9 cellular contexts compared by ENCODE assay signal in the genomic region with DNA sequence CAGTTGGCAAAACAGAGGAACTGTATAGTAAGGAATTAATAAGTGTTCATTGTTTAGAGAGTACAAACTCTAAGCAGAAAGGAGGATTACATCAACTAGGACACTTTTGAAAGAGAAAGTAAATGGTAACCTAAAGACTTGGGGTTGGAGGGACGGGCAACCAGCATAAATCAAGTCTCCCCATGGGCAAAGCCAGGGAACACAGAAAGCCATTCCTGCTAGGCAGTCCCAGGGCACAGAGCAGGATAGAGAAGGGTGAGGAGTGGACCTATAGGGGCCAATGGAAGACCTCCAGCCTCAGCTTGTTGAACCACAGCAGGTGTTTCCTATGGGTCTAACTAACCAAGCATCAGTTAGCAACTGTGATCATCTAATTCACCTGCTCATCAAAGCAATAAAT. TPM values are rescaled to one million over a fixed set of nuclear protein-coding genes. Genes with fewer than 3 reads are reported as not detected.
DNase-seq lines count a peak whose midpoint lies in the region; ATAC-seq and TF ChIP-seq lines count a peak whose summit lies in the region.
"Had no signal": no experiment of that assay in that cellular context is flagged by ENCODE, and none has a peak within 500 bp of the region (broad histone marks: within the 10 kb centered on the region; RNA-seq: fewer than 3 reads in every experiment).

No MANE protein-coding gene starts in this region.

- no peaks in the 10 kb centered on the region for H3K36me3 ChIP-seq in duodenal mucosa (ENCODE audit: control insufficient read depth in 1 of 2, insufficient read depth in 2 of 2, low read length in 2 of 2)
- no peaks in the 10 kb centered on the region for H3K36me3 ChIP-seq in testis (ENCODE audit: low read depth, missing control alignments)

- peak overlapping the region; percentile 18 to 22 for H3K4me3 ChIP-seq in duodenal mucosa (ENCODE audit: low read depth in 1 of 2, low read length in 2 of 2)
- no peak overlapping the region for H3K4me3 ChIP-seq in testis

- 89 to 95% methylated on average over 1 of the region's 1 CpG for WGBS in testis, 2 donors

- no peak for DNase-seq in GM13976 (ENCODE audit: low spot score)
- no peak for DNase-seq in NCI-H1436 treated with DMSO at 0.1 percent for 48 hours (lab: John Stamatoyannopoulos, UW)
- DNase-seq in testis, result no peak
- DNase-seq in NCI-H2107 (lab: John Stamatoyannopoulos, UW), result no peak
- DNase-seq: cortex of kidney had no signal

- H3K9me3 ChIP-seq in duodenal mucosa (ENCODE audit: control insufficient read depth in 1 of 2, low read length in 2 of 2) (no peaks in the 10 kb centered on the region), testis (no peaks in the 10 kb centered on the region)

- ATAC-seq in GM18505 (IDR thresholded peaks at IDR 0.05; ENCODE audit: unreplicated experiment) (peak; percentile 31), GM21526 (IDR thresholded peaks at IDR 0.05; ENCODE audit: low FRiP score, unreplicated experiment) (peak; percentile 49), HG03457 (IDR thresholded peaks at IDR 0.05; ENCODE audit: unreplicated experiment) (peak; percentile 31)

- H3K27ac ChIP-seq in duodenal mucosa (ENCODE audit: low read depth, low read length), result no peak overlapping the region
- no peak overlapping the region for H3K27ac ChIP-seq in testis

- H3K27me3 ChIP-seq in duodenal mucosa (ENCODE audit: control insufficient read depth in 1 of 2, insufficient read depth in 2 of 2, low read length in 2 of 2), result no peaks in the 10 kb centered on the region
- H3K27me3 ChIP-seq in testis, result no peaks in the 10 kb centered on the region

- peaks cover 9 to 12% of the 10 kb centered on the region in 2 donors for H3K4me1 ChIP-seq in duodenal mucosa (ENCODE audit: control insufficient read depth in 1 of 2, insufficient read depth in 2 of 2, low read length in 2 of 2)
- no peaks in the 10 kb centered on the region for H3K4me1 ChIP-seq in testis

- intact Hi-C loops in testis (cut with DNase I; ENCODE audit: low total_unique reads), result no loop called here

- no peak for TF ChIP-seq POLR2A in GM18505 (IDR thresholded peaks at IDR 0.05; ENCODE audit: borderline replicate concordance, extremely low read depth, insufficient read depth, insufficient read length)
- TF ChIP-seq POLR2A in testis (IDR thresholded peaks at IDR 0.05), result no peak

- H3K9ac ChIP-seq in duodenal mucosa (ENCODE audit: low read depth in 1 of 2, low read length in 2 of 2), result no peak overlapping the region

- TF ChIP-seq CTCF in GM13976 (IDR thresholded peaks at IDR 0.05; ENCODE audit: borderline replicate concordance, control extremely low read depth, extremely low read depth, insufficient read depth, missing control alignments), result no peak
- TF ChIP-seq CTCF in testis (IDR thresholded peaks at IDR 0.05), result no peak

- in situ Hi-C loops in GM13976 (cut with MboI; ENCODE audit: low sequenced_read_pairs, unreplicated experiment), result no loop called here

RNA-seq across cellular contexts. Expression of a gene that starts 9.2 kb away (rescaled TPM):
- total RNA-seq in testis, result 10 to 100 TPM; 14.3 to 16.5 TPM
- 22.7 TPM for polyA plus RNA-seq in testis (ENCODE audit: insufficient read depth, low read depth, low replicate concordance)

RNA-seq across cellular contexts. Expression of a gene that starts 59.3 kb away (rescaled TPM):
- total RNA-seq in testis, result 1 to 10 TPM; 4.0 to 4.4 TPM
- polyA plus RNA-seq in testis (ENCODE audit: insufficient read depth, low read depth, low replicate concordance), result 5.6 TPM

Comparison
In these comparisons a context has a peak if more than half of its experiments do, and no peak if none do; other contexts are left out.
1. H3K4me3 ChIP-seq: peak in duodenal mucosa (2 of 2); none in testis (0 of 2).
2. Peak in every context shown above with its lines, with median percentiles within 50 percentile points of each other: ATAC-seq.